ENCODE assay signal across 22 cellular contexts in genomic region chr1:98693385-98693784, GRCh38. TPM values are rescaled to one million over a fixed set of nuclear protein-coding genes. Genes with fewer than 3 reads are reported as not detected.
DNase-seq lines count a peak whose midpoint lies in the region; ATAC-seq and TF ChIP-seq lines count a peak whose summit lies in the region.
"Had no signal": no experiment of that assay in that cellular context is flagged by ENCODE, and none has a peak within 500 bp of the region (broad histone marks: within the 10 kb centered on the region; RNA-seq: fewer than 3 reads in every experiment).

No MANE protein-coding gene starts in this region.

- TF ChIP-seq POLR2A in breast epithelium (IDR thresholded peaks at IDR 0.05): no peak

- no peak overlapping the region for H3K4me3 ChIP-seq in breast epithelium
- H3K4me3 ChIP-seq: A549, GM12878, K562, Peyer's patch had no signal

- ATAC-seq in left ventricle myocardium superior: peak; percentile 87
- no peak for ATAC-seq in esophagus mucosa
- ATAC-seq: A549, GM12878, HepG2, K562 had no signal

- no peak overlapping the region for H3K27ac ChIP-seq in breast epithelium
- H3K27ac ChIP-seq: A549, Peyer's patch had no signal

- no peak for TF ChIP-seq CTCF in breast epithelium (IDR thresholded peaks at IDR 0.05)

- no peaks in the 10 kb centered on the region for H3K36me3 ChIP-seq in breast epithelium

- H3K9me3 ChIP-seq in breast epithelium: no peaks in the 10 kb centered on the region
- H3K9me3 ChIP-seq: A549, Peyer's patch had no signal

- intact Hi-C loops in left ventricle myocardium superior (cut with micrococcal nuclease) (no loop called here), breast epithelium (cut with DNase I; ENCODE audit: low total_unique reads) (no loop called here)

- no peaks in the 10 kb centered on the region for H3K27me3 ChIP-seq in breast epithelium
- H3K27me3 ChIP-seq: Peyer's patch had no signal

- DNase-seq in DMS53 (lab: John Stamatoyannopoulos, UW) (peak; percentile 92), NCI-H1694 (lab: John Stamatoyannopoulos, UW) (peak; percentile 64), NCI-H526 treated with DMSO at 0.1 percent for 48 hours (lab: John Stamatoyannopoulos, UW) (peak; percentile 51), left ventricle myocardium superior (no peak), breast epithelium (ENCODE audit: low spot score in 2 of 2) (no peak), HUDEP-2 (lab: John Stamatoyannopoulos, UW; ENCODE audit: unreplicated experiment in 76 of 76) (no peak)
- DNase-seq: DMS79 treated with DMSO at 0.1 percent for 48 hours, H7, MM.1S, NCI-H1048, NCI-H1436 treated with DMSO at 0.1 percent for 48 hours, NCI-H2081 treated with DMSO at 0.1 percent for 48 hours, NCI-H2171 treated with DMSO at 0.1 percent for 48 hours, NCI-H774, Peyer's patch had no signal

- no peaks in the 10 kb centered on the region for H3K4me1 ChIP-seq in breast epithelium
- H3K4me1 ChIP-seq: A549, Peyer's patch had no signal

RNA-seq across cellular contexts. Expression of gene SNX7, which starts 31.9 kb away (rescaled TPM):
- 21.1 TPM for total RNA-seq in left ventricle myocardium superior
- total RNA-seq in breast epithelium: 10 to 100 TPM; 22.6 to 31.5 (median 24.0) TPM
- total RNA-seq in esophagus mucosa: 25.4 TPM
- total RNA-seq: B cell, OCI-LY7 had no signal

Comparison
In these comparisons a context has a peak if more than half of its experiments do, and no peak if none do; other contexts are left out.
1. DNase-seq: peak in DMS53 (single experiment), NCI-H1694 (single experiment) and NCI-H526 treated with DMSO at 0.1 percent for 48 hours (single experiment); none in left ventricle myocardium superior (single experiment), breast epithelium (0 of 2) and HUDEP-2 (0 of 76).